Comparison of ENCODE assay signal across 1 cellular context in the genomic region with DNA sequence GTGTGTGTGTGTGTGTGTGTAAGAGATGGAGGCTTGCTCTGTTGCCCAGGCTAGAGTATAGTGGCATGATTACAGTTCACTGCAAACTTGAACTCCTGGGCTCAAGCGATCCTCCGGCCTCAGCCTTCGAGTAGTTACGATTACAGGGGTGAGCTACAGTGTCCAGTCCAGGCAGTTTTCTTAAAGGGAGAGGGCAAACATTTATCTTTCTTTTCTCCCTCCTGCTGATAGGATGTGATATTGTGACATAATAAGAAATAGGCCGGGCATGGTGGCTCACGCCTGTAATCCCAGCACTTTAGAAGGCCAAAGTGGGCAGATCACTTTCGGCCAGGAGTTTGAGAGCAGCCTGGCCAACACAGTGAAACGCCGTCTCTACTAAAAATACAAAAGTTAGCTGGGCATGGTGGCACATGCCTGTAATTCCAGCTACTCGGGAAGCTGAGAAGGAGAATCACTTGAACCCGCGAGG.
TF ChIP-seq lines count a peak whose summit lies in the region.

No MANE protein-coding gene starts in this region.

TF ChIP-seq in HepG2, 621 proteins besides CTCF, POLR2A, EP300 and RAD21:
- TF ChIP-seq MEIS2 (CRISPR knock-in tag; IDR thresholded peaks at IDR 0.05) (0 out of 2 replicates have a peak, but pooled peaks have one; percentile 28), TARDBP (CRISPR knock-in tag; IDR thresholded peaks at IDR 0.05) (peak; percentile 50; the same call in 1 of the 2 replicates), ZNF556 (CRISPR knock-in tag; IDR thresholded peaks at IDR 0.05; ENCODE audit: borderline replicate concordance) (0 out of 2 replicates have a peak, but pooled peaks have one; percentile 50), ZFY (CRISPR knock-in tag; IDR thresholded peaks at IDR 0.05) (peak; percentile 49; the same call in 1 of the 2 replicates), KAT8 (CRISPR knock-in tag; IDR thresholded peaks at IDR 0.05) (0 out of 2 replicates have a peak, but pooled peaks have one; percentile 23), ZNF253 (CRISPR knock-in tag; IDR thresholded peaks at IDR 0.05; ENCODE audit: borderline replicate concordance) (no peak), CEBPB (IDR thresholded peaks at IDR 0.05; ENCODE audit: borderline replicate concordance, low read depth, low read length) (peak; percentile 31; the same call in 1 of the 2 replicates), ZFX (CRISPR knock-in tag; IDR thresholded peaks at IDR 0.05; ENCODE audit: low read depth) (peak; percentile 8; the same call in 1 of the 2 replicates), SALL2 (CRISPR knock-in tag; IDR thresholded peaks at IDR 0.05) (0 out of 2 replicates have a peak, but pooled peaks have one; percentile 18), THAP11 (CRISPR knock-in tag; IDR thresholded peaks at IDR 0.05) (0 out of 2 replicates have a peak, but pooled peaks have one; percentile 4), ZNF121 (CRISPR knock-in tag; IDR thresholded peaks at IDR 0.05) (peak; percentile 77), ZNF563 (CRISPR knock-in tag; IDR thresholded peaks at IDR 0.05) (no peak), ZNF44 (CRISPR knock-in tag; IDR thresholded peaks at IDR 0.05) (0 out of 2 replicates have a peak, but pooled peaks have one; percentile 27)
- TF ChIP-seq, protein P1, sequence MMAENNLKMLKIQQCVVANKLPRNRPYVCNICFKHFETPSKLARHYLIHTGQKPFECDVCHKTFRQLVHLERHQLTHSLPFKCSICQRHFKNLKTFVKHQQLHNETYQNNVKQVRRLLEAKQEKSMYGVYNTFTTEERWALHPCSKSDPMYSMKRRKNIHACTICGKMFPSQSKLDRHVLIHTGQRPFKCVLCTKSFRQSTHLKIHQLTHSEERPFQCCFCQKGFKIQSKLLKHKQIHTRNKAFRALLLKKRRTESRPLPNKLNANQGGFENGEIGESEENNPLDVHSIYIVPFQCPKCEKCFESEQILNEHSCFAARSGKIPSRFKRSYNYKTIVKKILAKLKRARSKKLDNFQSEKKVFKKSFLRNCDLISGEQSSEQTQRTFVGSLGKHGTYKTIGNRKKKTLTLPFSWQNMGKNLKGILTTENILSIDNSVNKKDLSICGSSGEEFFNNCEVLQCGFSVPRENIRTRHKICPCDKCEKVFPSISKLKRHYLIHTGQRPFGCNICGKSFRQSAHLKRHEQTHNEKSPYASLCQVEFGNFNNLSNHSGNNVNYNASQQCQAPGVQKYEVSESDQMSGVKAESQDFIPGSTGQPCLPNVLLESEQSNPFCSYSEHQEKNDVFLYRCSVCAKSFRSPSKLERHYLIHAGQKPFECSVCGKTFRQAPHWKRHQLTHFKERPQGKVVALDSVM (CRISPR knock-in tag; IDR thresholded peaks at IDR 0.05), result peak; percentile 82
- TF ChIP-seq, protein P2, sequence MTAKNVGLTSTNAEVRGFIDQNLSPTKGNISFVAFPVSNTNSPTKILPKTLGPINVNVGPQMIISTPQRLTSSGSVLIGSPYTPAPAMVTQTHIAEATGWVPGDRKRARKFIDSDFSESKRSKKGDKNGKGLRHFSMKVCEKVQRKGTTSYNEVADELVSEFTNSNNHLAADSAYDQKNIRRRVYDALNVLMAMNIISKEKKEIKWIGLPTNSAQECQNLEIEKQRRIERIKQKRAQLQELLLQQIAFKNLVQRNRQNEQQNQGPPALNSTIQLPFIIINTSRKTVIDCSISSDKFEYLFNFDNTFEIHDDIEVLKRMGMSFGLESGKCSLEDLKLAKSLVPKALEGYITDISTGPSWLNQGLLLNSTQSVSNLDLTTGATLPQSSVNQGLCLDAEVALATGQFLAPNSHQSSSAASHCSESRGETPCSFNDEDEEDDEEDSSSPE (CRISPR knock-in tag; IDR thresholded peaks at IDR 0.05), result no peak
- TF ChIP-seq, protein P3, sequence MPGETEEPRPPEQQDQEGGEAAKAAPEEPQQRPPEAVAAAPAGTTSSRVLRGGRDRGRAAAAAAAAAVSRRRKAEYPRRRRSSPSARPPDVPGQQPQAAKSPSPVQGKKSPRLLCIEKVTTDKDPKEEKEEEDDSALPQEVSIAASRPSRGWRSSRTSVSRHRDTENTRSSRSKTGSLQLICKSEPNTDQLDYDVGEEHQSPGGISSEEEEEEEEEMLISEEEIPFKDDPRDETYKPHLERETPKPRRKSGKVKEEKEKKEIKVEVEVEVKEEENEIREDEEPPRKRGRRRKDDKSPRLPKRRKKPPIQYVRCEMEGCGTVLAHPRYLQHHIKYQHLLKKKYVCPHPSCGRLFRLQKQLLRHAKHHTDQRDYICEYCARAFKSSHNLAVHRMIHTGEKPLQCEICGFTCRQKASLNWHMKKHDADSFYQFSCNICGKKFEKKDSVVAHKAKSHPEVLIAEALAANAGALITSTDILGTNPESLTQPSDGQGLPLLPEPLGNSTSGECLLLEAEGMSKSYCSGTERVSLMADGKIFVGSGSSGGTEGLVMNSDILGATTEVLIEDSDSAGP (CRISPR knock-in tag; IDR thresholded peaks at IDR 0.05; ENCODE audit: borderline replicate concordance), result peak; percentile 70
- TF ChIP-seq, protein P4, sequence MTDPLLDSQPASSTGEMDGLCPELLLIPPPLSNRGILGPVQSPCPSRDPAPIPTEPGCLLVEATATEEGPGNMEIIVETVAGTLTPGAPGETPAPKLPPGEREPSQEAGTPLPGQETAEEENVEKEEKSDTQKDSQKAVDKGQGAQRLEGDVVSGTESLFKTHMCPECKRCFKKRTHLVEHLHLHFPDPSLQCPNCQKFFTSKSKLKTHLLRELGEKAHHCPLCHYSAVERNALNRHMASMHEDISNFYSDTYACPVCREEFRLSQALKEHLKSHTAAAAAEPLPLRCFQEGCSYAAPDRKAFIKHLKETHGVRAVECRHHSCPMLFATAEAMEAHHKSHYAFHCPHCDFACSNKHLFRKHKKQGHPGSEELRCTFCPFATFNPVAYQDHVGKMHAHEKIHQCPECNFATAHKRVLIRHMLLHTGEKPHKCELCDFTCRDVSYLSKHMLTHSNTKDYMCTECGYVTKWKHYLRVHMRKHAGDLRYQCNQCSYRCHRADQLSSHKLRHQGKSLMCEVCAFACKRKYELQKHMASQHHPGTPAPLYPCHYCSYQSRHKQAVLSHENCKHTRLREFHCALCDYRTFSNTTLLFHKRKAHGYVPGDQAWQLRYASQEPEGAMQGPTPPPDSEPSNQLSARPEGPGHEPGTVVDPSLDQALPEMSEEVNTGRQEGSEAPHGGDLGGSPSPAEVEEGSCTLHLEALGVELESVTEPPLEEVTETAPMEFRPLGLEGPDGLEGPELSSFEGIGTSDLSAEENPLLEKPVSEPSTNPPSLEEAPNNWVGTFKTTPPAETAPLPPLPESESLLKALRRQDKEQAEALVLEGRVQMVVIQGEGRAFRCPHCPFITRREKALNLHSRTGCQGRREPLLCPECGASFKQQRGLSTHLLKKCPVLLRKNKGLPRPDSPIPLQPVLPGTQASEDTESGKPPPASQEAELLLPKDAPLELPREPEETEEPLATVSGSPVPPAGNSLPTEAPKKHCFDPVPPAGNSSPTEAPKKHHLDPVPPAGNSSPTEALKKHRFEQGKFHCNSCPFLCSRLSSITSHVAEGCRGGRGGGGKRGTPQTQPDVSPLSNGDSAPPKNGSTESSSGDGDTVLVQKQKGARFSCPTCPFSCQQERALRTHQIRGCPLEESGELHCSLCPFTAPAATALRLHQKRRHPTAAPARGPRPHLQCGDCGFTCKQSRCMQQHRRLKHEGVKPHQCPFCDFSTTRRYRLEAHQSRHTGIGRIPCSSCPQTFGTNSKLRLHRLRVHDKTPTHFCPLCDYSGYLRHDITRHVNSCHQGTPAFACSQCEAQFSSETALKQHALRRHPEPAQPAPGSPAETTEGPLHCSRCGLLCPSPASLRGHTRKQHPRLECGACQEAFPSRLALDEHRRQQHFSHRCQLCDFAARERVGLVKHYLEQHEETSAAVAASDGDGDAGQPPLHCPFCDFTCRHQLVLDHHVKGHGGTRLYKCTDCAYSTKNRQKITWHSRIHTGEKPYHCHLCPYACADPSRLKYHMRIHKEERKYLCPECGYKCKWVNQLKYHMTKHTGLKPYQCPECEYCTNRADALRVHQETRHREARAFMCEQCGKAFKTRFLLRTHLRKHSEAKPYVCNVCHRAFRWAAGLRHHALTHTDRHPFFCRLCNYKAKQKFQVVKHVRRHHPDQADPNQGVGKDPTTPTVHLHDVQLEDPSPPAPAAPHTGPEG (CRISPR knock-in tag; IDR thresholded peaks at IDR 0.05), result no peak
- TF ChIP-seq, protein P5, sequence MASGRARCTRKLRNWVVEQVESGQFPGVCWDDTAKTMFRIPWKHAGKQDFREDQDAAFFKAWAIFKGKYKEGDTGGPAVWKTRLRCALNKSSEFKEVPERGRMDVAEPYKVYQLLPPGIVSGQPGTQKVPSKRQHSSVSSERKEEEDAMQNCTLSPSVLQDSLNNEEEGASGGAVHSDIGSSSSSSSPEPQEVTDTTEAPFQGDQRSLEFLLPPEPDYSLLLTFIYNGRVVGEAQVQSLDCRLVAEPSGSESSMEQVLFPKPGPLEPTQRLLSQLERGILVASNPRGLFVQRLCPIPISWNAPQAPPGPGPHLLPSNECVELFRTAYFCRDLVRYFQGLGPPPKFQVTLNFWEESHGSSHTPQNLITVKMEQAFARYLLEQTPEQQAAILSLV (CRISPR knock-in tag; IDR thresholded peaks at IDR 0.05; ENCODE audit: borderline replicate concordance), result 0 out of 2 replicates have a peak, but pooled peaks have one; percentile 36
